ENCODE assay signal across 27 cellular contexts in the genomic region with DNA sequence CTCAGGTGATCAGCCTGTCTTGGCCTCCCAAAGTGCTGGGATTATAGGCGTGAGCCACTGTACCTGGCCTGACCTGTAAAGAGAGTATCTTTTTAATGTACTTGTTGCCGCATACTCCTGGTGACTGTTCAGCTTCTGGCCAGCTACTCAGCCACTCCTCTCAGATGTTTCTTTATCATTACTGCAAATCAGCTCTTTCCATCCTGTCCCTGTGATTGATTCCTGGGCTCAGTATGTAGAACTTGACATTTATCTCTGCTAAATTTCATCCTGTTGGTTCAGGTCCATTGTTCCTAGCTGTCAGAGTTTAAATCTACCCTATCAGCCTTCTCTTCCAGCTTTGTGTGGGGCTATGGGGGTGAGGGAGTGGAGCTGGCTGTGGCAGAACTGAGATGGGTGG.
"Had no signal": no experiment of that assay in that cellular context is flagged by ENCODE, and none has a peak within 500 bp of the region (broad histone marks: within the 10 kb centered on the region; RNA-seq: fewer than 3 reads in every experiment).

No MANE protein-coding gene starts in this region.

- H3K9ac ChIP-seq: neural progenitor cell, parathyroid adenoma had no signal

- H3K4me3 ChIP-seq: neural progenitor cell, ovary, psoas muscle, right lobe of liver, sigmoid colon, stomach, thoracic aorta, thyroid gland, tibial nerve, upper lobe of left lung, vagina had no signal

- DNase-seq: naive thymus-derived CD8-positive, alpha-beta T cell; nephron progenitor cell; occipital lobe; ovary; posterior cingulate gyrus; psoas muscle; right cardiac atrium; right lobe of liver; sigmoid colon; small intestine; stimulated activated CD4-positive, alpha-beta T cell treated with anti-CD3 and anti-CD28 coated beads, Interleukin-15, amount 100 ng/mL, for 24 hours; stimulated activated CD4-positive, alpha-beta T cell treated with anti-CD3 and anti-CD28 coated beads, Interleukin-2, amount 100 ng/mL, for 24 hours; stimulated activated CD4-positive, alpha-beta T cell treated with anti-CD3 and anti-CD28 coated beads, Interleukin-2, amount 100 ng/mL, for 48 hours; stimulated activated CD4-positive, alpha-beta T cell treated with anti-CD3 and anti-CD28 coated beads, Interleukin-4, amount 100 ng/mL, for 24 hours; stimulated activated naive B cell treated with anti-CD40 and anti-IgM and Interleukin-4, amounts not matched to agents 10 μg/mL and 1 μg/mL and 100 μg/mL, for 72 hours; stimulated activated naive CD4-positive, alpha-beta T cell treated with Interleukin-2 at 50 U/mL for 16 hours; stomach; thyroid gland; trophoblast cell; upper lobe of left lung had no signal

- H3K79me2 ChIP-seq: parathyroid adenoma had no signal

- H2AFZ ChIP-seq: neural progenitor cell, parathyroid adenoma had no signal

- H3K27me3 ChIP-seq: neural progenitor cell, ovary, right lobe of liver, thyroid gland, tibial nerve, upper lobe of left lung, vagina had no signal

- H3K4me2 ChIP-seq: neural progenitor cell had no signal

- ATAC-seq: naive thymus-derived CD8-positive, alpha-beta T cell; natural killer cell treated with Interleukin-12 subunit alpha and Interleukin-12 subunit beta and Interleukin-15 and Interleukin-18, amount 100 ng/mL, for 72 hours; psoas muscle; right cardiac atrium; right lobe of liver; stimulated activated effector memory CD8-positive, alpha-beta T cell treated with anti-CD3 and anti-CD28 coated beads, Interleukin-12 subunit alpha, Interleukin-12 subunit beta, amount 100 ng/mL, for 72 hours; stimulated activated naive B cell treated with anti-CD40 and anti-IgM and Interleukin-4, amounts not matched to agents 10 μg/mL and 1 μg/mL and 100 μg/mL, for 72 hours had no signal

- H3K36me3 ChIP-seq: neural progenitor cell, ovary, right lobe of liver, sigmoid colon, stomach, thoracic aorta, thyroid gland, tibial nerve, upper lobe of left lung, vagina had no signal

- H3K4me1 ChIP-seq: neural progenitor cell, parathyroid adenoma, psoas muscle, right lobe of liver, stomach, thyroid gland, tibial nerve, vagina had no signal

- H3K9me3 ChIP-seq: ovary, psoas muscle, right lobe of liver, sigmoid colon, stomach, thoracic aorta, thyroid gland, tibial nerve, upper lobe of left lung, vagina had no signal

- H3K27ac ChIP-seq: neural progenitor cell, ovary, parathyroid adenoma, psoas muscle, right lobe of liver, sigmoid colon, stomach, thoracic aorta, thyroid gland, tibial nerve, vagina had no signal
